27 cellular contexts compared by ENCODE assay signal in the genomic region with DNA sequence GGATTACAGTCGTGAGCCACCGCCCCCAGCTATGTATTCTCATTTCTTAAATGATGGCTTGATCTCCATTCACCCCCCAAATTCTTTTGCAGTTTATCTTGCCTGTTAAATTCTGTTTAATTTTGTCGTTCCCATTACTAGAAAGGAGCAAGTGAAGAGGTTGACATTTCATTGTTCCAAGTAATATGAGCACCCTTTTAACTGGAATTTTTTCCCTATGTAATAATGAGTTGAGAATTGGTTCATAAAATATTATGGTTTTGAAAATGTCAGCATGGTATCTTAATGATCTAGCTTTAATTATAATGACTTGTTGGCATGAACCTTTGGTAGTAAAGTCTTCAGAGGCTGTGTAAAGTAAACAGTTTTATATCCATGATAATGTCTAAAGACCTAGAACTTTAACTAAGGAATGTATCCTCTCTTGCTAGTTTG. TPM values are rescaled to one million over a fixed set of nuclear protein-coding genes. Genes with fewer than 3 reads are reported as not detected.
"Had no signal": no experiment of that assay in that cellular context is flagged by ENCODE, and none has a peak within 500 bp of the region (broad histone marks: within the 10 kb centered on the region; RNA-seq: fewer than 3 reads in every experiment).

No MANE protein-coding gene starts in this region.

- H3K27ac ChIP-seq: coronary artery, esophagus squamous epithelium, heart right ventricle, lower lobe of right lung, neural progenitor cell, parathyroid adenoma, right lobe of liver, testis, tibial artery had no signal

- H3K4me3 Mint-ChIP-seq: nephron; neural progenitor cell; stimulated activated effector memory CD8-positive, alpha-beta T cell treated with anti-CD3 and anti-CD28 coated beads, Interleukin-12 subunit alpha, Interleukin-12 subunit beta, amount 100 ng/mL, for 72 hours; type B pancreatic cell had no signal

- FAIRE-seq: endometrium had no signal

- H3K27me3 ChIP-seq: esophagus squamous epithelium, neural progenitor cell, right lobe of liver, testis, tibial artery had no signal

- H3K4me1 Mint-ChIP-seq: neural progenitor cell had no signal

- H3K79me2 ChIP-seq: parathyroid adenoma had no signal

- ATAC-seq: heart right ventricle; left ventricle myocardium superior; lower lobe of right lung; right lobe of liver; stimulated activated effector memory CD8-positive, alpha-beta T cell treated with anti-CD3 and anti-CD28 coated beads, Interleukin-12 subunit alpha, Interleukin-12 subunit beta, amount 100 ng/mL, for 72 hours; stimulated activated naive CD8-positive, alpha-beta T cell treated with anti-CD3 and anti-CD28 coated beads, Interleukin-15, Interleukin-2, amounts not matched to agents 100 U/mL and 50 U/mL, for 24 hours had no signal

- H3K4me3 ChIP-seq: coronary artery, esophagus squamous epithelium, heart right ventricle, lower lobe of right lung, neural progenitor cell, right lobe of liver, testis, tibial artery had no signal

- DNase-seq: dermis blood vessel endothelial cell; effector memory CD4-positive, alpha-beta T cell; erythroblast; esophagus squamous epithelium; foreskin melanocyte; glutamatergic neuron; heart right ventricle; hippocampal formation; islet precursor cell; kidney glomerular epithelial cell; left ventricle myocardium superior; lower lobe of right lung; right lobe of liver; stimulated activated CD4-positive, alpha-beta T cell treated with anti-CD3 and anti-CD28 coated beads, Interleukin-2, amount 100 ng/mL, for 24 hours; stimulated activated CD4-positive, alpha-beta T cell treated with anti-CD3 and anti-CD28 coated beads, Interleukin-4, amount 100 ng/mL, for 24 hours; stimulated activated naive CD8-positive, alpha-beta T cell treated with anti-CD3 and anti-CD28 coated beads, Interleukin-15, Interleukin-2, amounts not matched to agents 100 U/mL and 50 U/mL, for 24 hours; substantia nigra; testis; tibial artery had no signal

- H3K4me1 ChIP-seq: neural progenitor cell, parathyroid adenoma, testis, tibial artery had no signal

- H3K4me2 ChIP-seq: neural progenitor cell had no signal

- H3K27ac Mint-ChIP-seq: nephron; neural progenitor cell; progenitor cell of endocrine pancreas; stimulated activated effector memory CD8-positive, alpha-beta T cell treated with anti-CD3 and anti-CD28 coated beads, Interleukin-12 subunit alpha, Interleukin-12 subunit beta, amount 100 ng/mL, for 72 hours; type B pancreatic cell had no signal

- H2AFZ ChIP-seq: neural progenitor cell, parathyroid adenoma had no signal

- H3K27me3 Mint-ChIP-seq: progenitor cell of endocrine pancreas, type B pancreatic cell had no signal

- H3K36me3 ChIP-seq: esophagus squamous epithelium, heart right ventricle, lower lobe of right lung, neural progenitor cell, tibial artery had no signal

- H3K9ac ChIP-seq: neural progenitor cell, parathyroid adenoma had no signal

- H3K9me3 ChIP-seq: esophagus squamous epithelium, heart right ventricle, lower lobe of right lung, right lobe of liver, testis, tibial artery had no signal

- H3K9me3 Mint-ChIP-seq: nephron; neural progenitor cell; stimulated activated effector memory CD8-positive, alpha-beta T cell treated with anti-CD3 and anti-CD28 coated beads, Interleukin-12 subunit alpha, Interleukin-12 subunit beta, amount 100 ng/mL, for 72 hours; type B pancreatic cell had no signal

- H3K36me3 Mint-ChIP-seq: neural progenitor cell, type B pancreatic cell had no signal

RNA-seq across cellular contexts. Expression of a gene that starts 37.4 kb away (rescaled TPM):
- total RNA-seq: lower lobe of right lung, progenitor cell of endocrine pancreas, testis had no signal
